Comparison of ENCODE assay signal across 8 cellular contexts in genomic region chr16:19884611-19885455, GRCh38. TPM values are rescaled to one million over a fixed set of nuclear protein-coding genes. Genes with fewer than 3 reads are reported as not detected.
A peak's percentile ranks its signal among the peaks of the same experiment; 100 is the strongest.
DNase-seq lines count a peak whose midpoint lies in the region; ATAC-seq, FAIRE-seq and TF ChIP-seq lines count a peak whose summit lies in the region.

Gene GPRC5B (minus strand): TSS chr16:19884848. CDS start chr16:19872845, 12,003 bp downstream.

- peaks cover 36% of the 10 kb centered on the region for H3K27me3 Mint-ChIP-seq in IgD-negative memory B cell

- peak within 1 kb of the TSS in 1 of 3 donors; percentile 76 for H3K27ac Mint-ChIP-seq in IgD-negative memory B cell

- H3K27ac ChIP-seq in C4-2B (peak within 1 kb of the TSS; percentile 32; the same call in 1 of the 2 replicates), kidney (ENCODE audit: low read depth in 2 of 2, low read length in 2 of 2) (peak within 1 kb of the TSS; percentile 59 to 85), small intestine (ENCODE audit: low read depth in 1 of 2, low read length in 1 of 2) (peak within 1 kb of the TSS in 1 of 2 donors; percentile 22)

- 1 to 3% (median 2%) methylated on average over 62 to 85 of the region's 85 CpGs for WGBS in small intestine, 3 donors

- ATAC-seq in HG02588 (IDR thresholded peaks at IDR 0.05; ENCODE audit: unreplicated experiment) (no peak), HG02938 (IDR thresholded peaks at IDR 0.05; ENCODE audit: unreplicated experiment) (no peak)

- no peak for FAIRE-seq in kidney (lab: Jason Lieb, UNC)
- FAIRE-seq in small intestine (lab: Jason Lieb, UNC), result no peak

- no peaks in the 10 kb centered on the region for H3K27me3 ChIP-seq in small intestine (ENCODE audit: control insufficient read depth in 2 of 2, insufficient read depth in 2 of 2, low read length in 2 of 2)

- peak; percentile 35 for DNase-seq in central memory CD4-positive, alpha-beta T cell
- DNase-seq in kidney (peak; percentile 79), small intestine (peak; percentile 39)

- peaks cover 4 to 22% (median 14%) of the 10 kb centered on the region in 3 donors for H3K4me1 Mint-ChIP-seq in IgD-negative memory B cell

- H3K4me1 ChIP-seq in kidney (ENCODE audit: control insufficient read depth in 1 of 2, insufficient read depth in 1 of 2, low read depth in 1 of 2, low read length in 2 of 2), result peaks cover 5 to 17% of the 10 kb centered on the region in 2 donors
- peaks cover 0 to 2% of the 10 kb centered on the region in 2 donors for H3K4me1 ChIP-seq in small intestine (ENCODE audit: control insufficient read depth in 2 of 2, insufficient read depth in 1 of 2, low read depth in 1 of 2, low read length in 1 of 2)

- H3K36me3 ChIP-seq in kidney (ENCODE audit: control insufficient read depth in 1 of 2, insufficient read depth in 2 of 2, low read length in 2 of 2) (no peaks in the 10 kb centered on the region), small intestine (ENCODE audit: control insufficient read depth in 2 of 2, insufficient read depth in 2 of 2, low read length in 2 of 2) (no peaks in the 10 kb centered on the region)

- intact Hi-C loops in kidney (cut with DNase I), result loop anchor here (5.0 kb wide), 1 partner anchor 288 kb away; no protein-coding TSS in a partner anchor

- peak within 1 kb of the TSS; percentile 63 to 67 for H3K9ac ChIP-seq in kidney (ENCODE audit: low read length in 2 of 2)

- H3K9me3 Mint-ChIP-seq in IgD-negative memory B cell, result no peaks in the 10 kb centered on the region

- H3K4me3 Mint-ChIP-seq in IgD-negative memory B cell, result peak within 1 kb of the TSS; percentile 65 to 93 (median 82)

- peak; percentile 58 for TF ChIP-seq CTCF in C4-2B (conservative IDR thresholded peaks at IDR 0.05)
- TF ChIP-seq CTCF in WI38 (IDR thresholded peaks at IDR 0.05; ENCODE audit: low read depth, low read length), result no peak
- peak; percentile 23 for TF ChIP-seq CTCF in kidney (IDR thresholded peaks at IDR 0.05; ENCODE audit: borderline replicate concordance, extremely low read depth, insufficient read depth)

- no peaks in the 10 kb centered on the region for H3K36me3 Mint-ChIP-seq in IgD-negative memory B cell

- H3K4me3 ChIP-seq in WI38 (ENCODE audit: low read depth, low read length), result peak within 1 kb of the TSS; percentile 84
- peak within 1 kb of the TSS; percentile 65 to 72 for H3K4me3 ChIP-seq in kidney (ENCODE audit: low read length in 2 of 2)
- H3K4me3 ChIP-seq in small intestine (ENCODE audit: low read depth in 1 of 2, low read length in 2 of 2), result peak within 1 kb of the TSS; percentile 37 to 38

- H3K9me3 ChIP-seq in kidney (ENCODE audit: control insufficient read depth in 1 of 2, low read length in 2 of 2) (no peaks in the 10 kb centered on the region), small intestine (ENCODE audit: control insufficient read depth, low read depth) (no peaks in the 10 kb centered on the region)

RNA-seq across cellular contexts. Expression of gene GPRC5B, which starts in this region (rescaled TPM):
- polyA plus RNA-seq in IgD-negative memory B cell (not detected), kidney (ENCODE audit: insufficient read depth, low read depth, low replicate concordance) (66.3 TPM), small intestine (10 to 100 TPM in 1 of 3 donors, 1 to 10 TPM in 1, under 1 TPM in 1; 0.22 to 17.0 (median 1.4) TPM)
- total RNA-seq in kidney, result 53.1 TPM
